Comparison of ENCODE assay signal across 28 cellular contexts in genomic region chr1:194062962-194063361, GRCh38.
A peak's percentile ranks its signal among the peaks of the same experiment; 100 is the strongest.
DNase-seq lines count a peak whose midpoint lies in the region; ATAC-seq and TF ChIP-seq lines count a peak whose summit lies in the region.
"Had no signal": no experiment of that assay in that cellular context is flagged by ENCODE, and none has a peak within 500 bp of the region (broad histone marks: within the 10 kb centered on the region; RNA-seq: fewer than 3 reads in every experiment).

No MANE protein-coding gene starts in this region.

- peaks cover 0 to 10% (median 2%) of the 10 kb centered on the region in 12 donors for H3K4me1 ChIP-seq in heart left ventricle
- H3K4me1 ChIP-seq: gastrocnemius medialis, Peyer's patch, psoas muscle, SJSA1, suprapubic skin had no signal

- intact Hi-C loops in heart left ventricle (cut with DNase I) = loop anchor here in 5 of 10 donors (10.0 kb wide), 5 partner anchors 88 to 658 kb away; no protein-coding TSS in a partner anchor

- no peak overlapping the region for H3K4me3 ChIP-seq in brain microvascular endothelial cell (ENCODE audit: low read depth, low read length)
- H3K4me3 ChIP-seq in heart left ventricle = no peak overlapping the region
- H3K4me3 ChIP-seq: gastrocnemius medialis, GM23338, Peyer's patch, psoas muscle, SJSA1, skin epidermis, suprapubic skin had no signal

- DNase-seq in NCI-H226 (peak; percentile 89), brain microvascular endothelial cell (no peak), heart left ventricle (no peak), lung microvascular endothelial cell (ENCODE audit: low read depth in 2 of 2) (peak; percentile 73 to 87), AG20443 (ENCODE audit: low spot score) (no peak)
- no peak for DNase-seq in stimulated activated CD4-positive, alpha-beta T cell treated with anti-CD3 and anti-CD28 coated beads, Interleukin-4, amount 100 ng/mL, for 1 hour
- DNase-seq: activated CD4-positive, alpha-beta T cell treated with anti-CD3 and anti-CD28 coated beads, Interleukin-2, amount 50 U/mL, for 1 hour; activated naive CD4-positive, alpha-beta T cell treated with anti-CD3 and anti-CD28 coated beads, Interleukin-2, amount 10 ng/mL, durations not matched to agents 7 days and 5 days; anterior cingulate cortex; DMS79; effector CD4-positive, alpha-beta T cell; gastrocnemius medialis; KBM-7; kidney; mesendoderm; NCI-H146; NCI-H524; Peyer's patch; psoas muscle; stimulated activated CD4-positive, alpha-beta T cell treated with anti-CD3 and anti-CD28 coated beads, Interleukin-2, amount 100 ng/mL, for 24 hours had no signal

- 41 to 57% (median 51%) methylated on average over 2 of the region's 2 CpGs for WGBS in heart left ventricle, 4 donors

- no peaks in the 10 kb centered on the region for H3K27me3 ChIP-seq in brain microvascular endothelial cell (replicated peaks)
- H3K27me3 ChIP-seq in heart left ventricle = no peaks in the 10 kb centered on the region
- H3K27me3 ChIP-seq: gastrocnemius medialis, Peyer's patch, SJSA1, suprapubic skin had no signal

- peak in 3 of 4 donors; percentile 35 to 52 (median 43) for ATAC-seq in heart left ventricle
- ATAC-seq in GM21515 (IDR thresholded peaks at IDR 0.05; ENCODE audit: unreplicated experiment) = no peak
- no peak for ATAC-seq in HG02571 (IDR thresholded peaks at IDR 0.05; ENCODE audit: unreplicated experiment)
- ATAC-seq: esophagus mucosa, gastrocnemius medialis, GM23338, psoas muscle had no signal

- no peak for TF ChIP-seq CTCF in brain microvascular endothelial cell (IDR thresholded peaks at IDR 0.05; ENCODE audit: low read depth, low read length, missing control alignments)
- no peak for TF ChIP-seq CTCF in heart left ventricle (IDR thresholded peaks at IDR 0.05)

- H3K36me3 ChIP-seq in brain microvascular endothelial cell (replicated peaks) = no peaks in the 10 kb centered on the region
- H3K36me3 ChIP-seq in heart left ventricle = no peaks in the 10 kb centered on the region
- H3K36me3 ChIP-seq: gastrocnemius medialis, Peyer's patch, SJSA1, suprapubic skin had no signal

- no peaks in the 10 kb centered on the region for H3K9me3 ChIP-seq in heart left ventricle
- H3K9me3 ChIP-seq: gastrocnemius medialis, Peyer's patch, psoas muscle, SJSA1, suprapubic skin had no signal

- in situ Hi-C loops in brain microvascular endothelial cell (cut with HindIII; ENCODE audit: low pct_ligation_motif_present, low sequenced_read_pairs) = no loop called here

- H3K27ac ChIP-seq in brain microvascular endothelial cell = peak overlapping the region; percentile 14
- H3K27ac ChIP-seq in heart left ventricle = peak overlapping the region in 9 of 12 donors; percentile 21 to 67 (median 46)
- H3K27ac ChIP-seq: gastrocnemius medialis, psoas muscle, SJSA1, skin epidermis, suprapubic skin, VCaP had no signal

- no peak for TF ChIP-seq POLR2A in heart left ventricle (IDR thresholded peaks at IDR 0.05)

Comparison
In these comparisons a context has a peak if more than half of its experiments do, and no peak if none do; other contexts are left out.
1. DNase-seq: peak in NCI-H226 (single experiment) and lung microvascular endothelial cell (2 of 2); none in brain microvascular endothelial cell (single experiment), heart left ventricle (0 of 5), stimulated activated CD4-positive, alpha-beta T cell treated with anti-CD3 and anti-CD28 coated beads, Interleukin-4, amount 100 ng/mL, for 1 hour (single experiment) and AG20443 (single experiment).
2. ATAC-seq: peak in heart left ventricle (3 of 4); none in GM21515 (single experiment) and HG02571 (single experiment).